1 cellular context compared by ENCODE assay signal in genomic region chr19:3626473-3627350, GRCh38.
TF ChIP-seq lines count a peak whose summit lies in the region.

Gene CACTIN (minus strand): TSS chr19:3626790. CDS start chr19:3626762, 28 bp downstream.

TF ChIP-seq in GM12878, 131 proteins besides CTCF, POLR2A, EP300 and RAD21 (continued from another document and continues in another):
- peak; percentile 98 for TF ChIP-seq ZNF592 (IDR thresholded peaks at IDR 0.05)
- TF ChIP-seq ZNF207 (IDR thresholded peaks at IDR 0.05; ENCODE audit: borderline replicate concordance): peak; percentile 99; the same call in 1 of the 2 replicates
- 0 out of 2 replicates have a peak, but pooled peaks have one; percentile 21 for TF ChIP-seq ESRRA (IDR thresholded peaks at IDR 0.05; ENCODE audit: low read length)
- TF ChIP-seq MYC (IDR thresholded peaks at IDR 0.05; ENCODE audit: insufficient read depth, insufficient read length, insufficient replicate concordance, low read length, severe bottlenecking): peak; percentile 98
- no peak; the same call in 1 of the 2 replicates for TF ChIP-seq RFX5 (IDR thresholded peaks at IDR 0.05; ENCODE audit: low read depth, low read length)
- peak; percentile 67; the same call in 1 of the 2 replicates for TF ChIP-seq ATF3 (IDR thresholded peaks at IDR 0.05; ENCODE audit: borderline replicate concordance, extremely low read depth, low read depth, low read length)
- 0 out of 2 replicates have a peak, but pooled peaks have one; percentile 42 for TF ChIP-seq EED (IDR thresholded peaks at IDR 0.05; ENCODE audit: low read depth)
- no peak for TF ChIP-seq BCLAF1 (IDR thresholded peaks at IDR 0.05)
- TF ChIP-seq, protein P1, sequence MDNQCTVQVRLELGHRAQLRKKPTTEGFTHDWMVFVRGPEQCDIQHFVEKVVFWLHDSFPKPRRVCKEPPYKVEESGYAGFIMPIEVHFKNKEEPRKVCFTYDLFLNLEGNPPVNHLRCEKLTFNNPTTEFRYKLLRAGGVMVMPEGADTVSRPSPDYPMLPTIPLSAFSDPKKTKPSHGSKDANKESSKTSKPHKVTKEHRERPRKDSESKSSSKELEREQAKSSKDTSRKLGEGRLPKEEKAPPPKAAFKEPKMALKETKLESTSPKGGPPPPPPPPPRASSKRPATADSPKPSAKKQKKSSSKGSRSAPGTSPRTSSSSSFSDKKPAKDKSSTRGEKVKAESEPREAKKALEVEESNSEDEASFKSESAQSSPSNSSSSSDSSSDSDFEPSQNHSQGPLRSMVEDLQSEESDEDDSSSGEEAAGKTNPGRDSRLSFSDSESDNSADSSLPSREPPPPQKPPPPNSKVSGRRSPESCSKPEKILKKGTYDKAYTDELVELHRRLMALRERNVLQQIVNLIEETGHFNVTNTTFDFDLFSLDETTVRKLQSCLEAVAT (IDR thresholded peaks at IDR 0.05): no peak
- TF ChIP-seq, protein P2, sequence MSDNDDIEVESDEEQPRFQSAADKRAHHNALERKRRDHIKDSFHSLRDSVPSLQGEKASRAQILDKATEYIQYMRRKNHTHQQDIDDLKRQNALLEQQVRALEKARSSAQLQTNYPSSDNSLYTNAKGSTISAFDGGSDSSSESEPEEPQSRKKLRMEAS (IDR thresholded peaks at IDR 0.05; ENCODE audit: low read depth, low read length): peak; percentile 96
- 0 out of 2 replicates have a peak, but pooled peaks have one; percentile 17 for TF ChIP-seq NRF1 (conservative IDR thresholded peaks at IDR 0.05; ENCODE audit: low read depth, low read length)
- TF ChIP-seq PML (IDR thresholded peaks at IDR 0.05; ENCODE audit: low read length): peak; percentile 67; the same call in 1 of the 2 replicates
- TF ChIP-seq, protein P3, sequence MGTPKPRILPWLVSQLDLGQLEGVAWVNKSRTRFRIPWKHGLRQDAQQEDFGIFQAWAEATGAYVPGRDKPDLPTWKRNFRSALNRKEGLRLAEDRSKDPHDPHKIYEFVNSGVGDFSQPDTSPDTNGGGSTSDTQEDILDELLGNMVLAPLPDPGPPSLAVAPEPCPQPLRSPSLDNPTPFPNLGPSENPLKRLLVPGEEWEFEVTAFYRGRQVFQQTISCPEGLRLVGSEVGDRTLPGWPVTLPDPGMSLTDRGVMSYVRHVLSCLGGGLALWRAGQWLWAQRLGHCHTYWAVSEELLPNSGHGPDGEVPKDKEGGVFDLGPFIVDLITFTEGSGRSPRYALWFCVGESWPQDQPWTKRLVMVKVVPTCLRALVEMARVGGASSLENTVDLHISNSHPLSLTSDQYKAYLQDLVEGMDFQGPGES (IDR thresholded peaks at IDR 0.05): peak; percentile 9
- TF ChIP-seq, protein P4, sequence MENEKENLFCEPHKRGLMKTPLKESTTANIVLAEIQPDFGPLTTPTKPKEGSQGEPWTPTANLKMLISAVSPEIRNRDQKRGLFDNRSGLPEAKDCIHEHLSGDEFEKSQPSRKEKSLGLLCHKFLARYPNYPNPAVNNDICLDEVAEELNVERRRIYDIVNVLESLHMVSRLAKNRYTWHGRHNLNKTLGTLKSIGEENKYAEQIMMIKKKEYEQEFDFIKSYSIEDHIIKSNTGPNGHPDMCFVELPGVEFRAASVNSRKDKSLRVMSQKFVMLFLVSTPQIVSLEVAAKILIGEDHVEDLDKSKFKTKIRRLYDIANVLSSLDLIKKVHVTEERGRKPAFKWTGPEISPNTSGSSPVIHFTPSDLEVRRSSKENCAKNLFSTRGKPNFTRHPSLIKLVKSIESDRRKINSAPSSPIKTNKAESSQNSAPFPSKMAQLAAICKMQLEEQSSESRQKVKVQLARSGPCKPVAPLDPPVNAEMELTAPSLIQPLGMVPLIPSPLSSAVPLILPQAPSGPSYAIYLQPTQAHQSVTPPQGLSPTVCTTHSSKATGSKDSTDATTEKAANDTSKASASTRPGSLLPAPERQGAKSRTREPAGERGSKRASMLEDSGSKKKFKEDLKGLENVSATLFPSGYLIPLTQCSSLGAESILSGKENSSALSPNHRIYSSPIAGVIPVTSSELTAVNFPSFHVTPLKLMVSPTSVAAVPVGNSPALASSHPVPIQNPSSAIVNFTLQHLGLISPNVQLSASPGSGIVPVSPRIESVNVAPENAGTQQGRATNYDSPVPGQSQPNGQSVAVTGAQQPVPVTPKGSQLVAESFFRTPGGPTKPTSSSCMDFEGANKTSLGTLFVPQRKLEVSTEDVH (IDR thresholded peaks at IDR 0.05; ENCODE audit: low read depth, partially characterized antibody): peak; percentile 53
- peak; percentile 30; the same call in 1 of the 2 replicates for TF ChIP-seq SPI1 (IDR thresholded peaks at IDR 0.05; ENCODE audit: borderline replicate concordance, insufficient read depth, low read depth, low read length)
- 0 out of 2 replicates have a peak, but pooled peaks have one; percentile 11 for TF ChIP-seq ZSCAN29 (IDR thresholded peaks at IDR 0.05)
- peak; percentile 78 for TF ChIP-seq TCF3 (IDR thresholded peaks at IDR 0.05; ENCODE audit: borderline replicate concordance, insufficient read depth, low read depth, low read length)
- peak; percentile 65; the same call in 1 of the 2 replicates for TF ChIP-seq CREM (IDR thresholded peaks at IDR 0.05; ENCODE audit: low read depth)
- no peak for TF ChIP-seq JUNB (IDR thresholded peaks at IDR 0.05)
- no peak for TF ChIP-seq RCOR1 (conservative IDR thresholded peaks at IDR 0.05; ENCODE audit: low read depth, low read length)
- TF ChIP-seq ASH2L (IDR thresholded peaks at IDR 0.05; ENCODE audit: borderline replicate concordance, low read depth): peak; percentile 92; the same call in 1 of the 2 replicates
- TF ChIP-seq BRCA1 (IDR thresholded peaks at IDR 0.05; ENCODE audit: low read depth, low read length): no peak
- TF ChIP-seq, protein P5, sequence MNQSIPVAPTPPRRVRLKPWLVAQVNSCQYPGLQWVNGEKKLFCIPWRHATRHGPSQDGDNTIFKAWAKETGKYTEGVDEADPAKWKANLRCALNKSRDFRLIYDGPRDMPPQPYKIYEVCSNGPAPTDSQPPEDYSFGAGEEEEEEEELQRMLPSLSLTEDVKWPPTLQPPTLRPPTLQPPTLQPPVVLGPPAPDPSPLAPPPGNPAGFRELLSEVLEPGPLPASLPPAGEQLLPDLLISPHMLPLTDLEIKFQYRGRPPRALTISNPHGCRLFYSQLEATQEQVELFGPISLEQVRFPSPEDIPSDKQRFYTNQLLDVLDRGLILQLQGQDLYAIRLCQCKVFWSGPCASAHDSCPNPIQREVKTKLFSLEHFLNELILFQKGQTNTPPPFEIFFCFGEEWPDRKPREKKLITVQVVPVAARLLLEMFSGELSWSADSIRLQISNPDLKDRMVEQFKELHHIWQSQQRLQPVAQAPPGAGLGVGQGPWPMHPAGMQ (IDR thresholded peaks at IDR 0.05; ENCODE audit: borderline replicate concordance): peak; percentile 100
- TF ChIP-seq RAD51 (IDR thresholded peaks at IDR 0.05): no peak
- no peak for TF ChIP-seq WRNIP1 (IDR thresholded peaks at IDR 0.05; ENCODE audit: borderline replicate concordance, low read depth, low read length)
- TF ChIP-seq POU2F2 (IDR thresholded peaks at IDR 0.05; ENCODE audit: borderline replicate concordance, low read depth, low read length): peak; percentile 71; the same call in 1 of the 3 replicates
- peak; percentile 67; the same call in 1 of the 2 replicates for TF ChIP-seq ZBTB40 (IDR thresholded peaks at IDR 0.05; ENCODE audit: borderline replicate concordance)
- TF ChIP-seq SIX5 (IDR thresholded peaks at IDR 0.05; ENCODE audit: low read depth, low read length, severe bottlenecking): peak; percentile 51
- no peak for TF ChIP-seq JUND (IDR thresholded peaks at IDR 0.05; ENCODE audit: low read depth, low read length)
- TF ChIP-seq, protein P6, sequence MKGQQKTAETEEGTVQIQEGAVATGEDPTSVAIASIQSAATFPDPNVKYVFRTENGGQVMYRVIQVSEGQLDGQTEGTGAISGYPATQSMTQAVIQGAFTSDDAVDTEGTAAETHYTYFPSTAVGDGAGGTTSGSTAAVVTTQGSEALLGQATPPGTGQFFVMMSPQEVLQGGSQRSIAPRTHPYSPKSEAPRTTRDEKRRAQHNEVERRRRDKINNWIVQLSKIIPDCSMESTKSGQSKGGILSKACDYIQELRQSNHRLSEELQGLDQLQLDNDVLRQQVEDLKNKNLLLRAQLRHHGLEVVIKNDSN (IDR thresholded peaks at IDR 0.05; ENCODE audit: borderline replicate concordance, extremely low read length, insufficient read depth, low read depth, low read length): no peak
- 0 out of 2 replicates have a peak, but pooled peaks have one; percentile 35 for TF ChIP-seq MTA2 (IDR thresholded peaks at IDR 0.05; ENCODE audit: low read depth)
- TF ChIP-seq ZZZ3 (IDR thresholded peaks at IDR 0.05; ENCODE audit: control insufficient read depth, insufficient read length, low read depth): no peak
- TF ChIP-seq SREBF1 (IDR thresholded peaks at IDR 0.05; ENCODE audit: low read length): peak; percentile 39; the same call in 1 of the 2 replicates
